8 cellular contexts compared by ENCODE assay signal in the genomic region with DNA sequence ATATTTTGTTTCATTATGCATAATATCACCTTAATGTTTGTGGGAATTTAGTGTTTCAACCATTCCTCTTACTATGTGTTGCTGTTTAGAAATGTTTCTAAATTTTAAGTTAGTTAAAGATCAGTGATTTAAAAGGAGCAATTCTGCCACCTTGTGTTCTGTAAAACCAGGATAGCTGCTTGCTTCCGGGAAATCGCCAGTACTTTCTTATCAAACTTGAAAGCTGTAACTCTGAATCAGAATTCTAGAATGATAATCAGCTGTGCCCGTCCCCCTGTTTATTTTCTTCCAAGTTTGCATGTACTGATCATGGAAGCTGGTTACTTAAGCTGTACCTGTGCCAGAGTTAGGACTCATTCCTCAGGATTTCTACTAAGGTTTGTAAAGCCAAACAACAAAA.
DNase-seq lines count a peak whose midpoint lies in the region; FAIRE-seq and TF ChIP-seq lines count a peak whose summit lies in the region.

No MANE protein-coding gene starts in this region.

- H3K4me3 ChIP-seq in endothelial cell of umbilical vein (replicated peaks in 1 of 3; ENCODE audit: insufficient read depth in 1 of 3, low read depth in 1 of 3, low read length in 3 of 3) = no peak overlapping the region

- intact Hi-C loops in endothelial cell of umbilical vein (cut with micrococcal nuclease) = loop anchor here (1.0 to 5.0 kb wide), 10 partner anchors 53 to 1490 kb away; no protein-coding TSS in a partner anchor

- peaks cover 4% of the 10 kb centered on the region for H3K4me1 Mint-ChIP-seq in neural crest cell

- no peaks in the 10 kb centered on the region for H3K79me2 ChIP-seq in endothelial cell of umbilical vein (ENCODE audit: control insufficient read depth, insufficient read depth, low read length)

- H3K4me2 ChIP-seq in endothelial cell of umbilical vein (ENCODE audit: insufficient read depth, low read length) = no peak overlapping the region

- H3K9me3 ChIP-seq in endothelial cell of umbilical vein (replicated peaks; ENCODE audit: control insufficient read depth, insufficient read depth, low read length) = no peaks in the 10 kb centered on the region

- CTCF ChIA-PET in endothelial cell of umbilical vein (lab: Charles Lee) = interaction anchor here (0.6 to 9.5 kb wide), 46 partner anchors 9 to 1604 kb away, joined by 3 to 204 read pairs (median 4); no protein-coding TSS in a partner anchor

- dilution Hi-C loops in endothelial cell of umbilical vein (cut with MboI; ENCODE audit: extremely low pct_ligation_motif_present, low sequenced_read_pairs) = no loop called here

- no peaks in the 10 kb centered on the region for H3K27me3 ChIP-seq in endothelial cell of umbilical vein (ENCODE audit: control insufficient read depth in 2 of 2, insufficient read depth in 2 of 2, low read length in 2 of 2)

- H4K20me1 ChIP-seq in endothelial cell of umbilical vein (replicated peaks; ENCODE audit: control insufficient read depth, extremely low read depth, insufficient read depth, low read length) = no peaks in the 10 kb centered on the region

- no TSS peak for BruUV-seq in endothelial cell of umbilical vein (replicated peaks; lab: Mats Ljungman, UMichigan)

- TF ChIP-seq POLR2A in endothelial cell of umbilical vein (IDR thresholded peaks at IDR 0.05; ENCODE audit: low read depth, low read length) = no peak

- H3K36me3 ChIP-seq in endothelial cell of umbilical vein (ENCODE audit: control insufficient read depth in 2 of 2, extremely low read depth in 1 of 2, insufficient read depth in 2 of 2, low read length in 2 of 2) = no peaks in the 10 kb centered on the region

- no peak overlapping the region for H3K27ac Mint-ChIP-seq in neural crest cell (ENCODE audit: unreplicated experiment)

- peak; percentile 96 for FAIRE-seq in endothelial cell of umbilical vein (lab: Jason Lieb, UNC)

- H3K27ac ChIP-seq in endothelial cell of umbilical vein (ENCODE audit: insufficient read depth, low read depth, low read length) = no peak overlapping the region

- DNase-seq in DMS 273 (lab: John Stamatoyannopoulos, UW; ENCODE audit: unreplicated experiment) (peak; percentile 19), NOMO-1 treated with dmso at 0.1 percent for 144 hours (lab: John Stamatoyannopoulos, UW; ENCODE audit: unreplicated experiment) (peak; percentile 6), endothelial cell of umbilical vein (ENCODE audit: low read depth, low spot score) (peak; percentile 78), neural crest cell (ENCODE audit: low read depth, low spot score) (no peak), NCI-H1694 treated with DMSO at 0.1 percent for 48 hours (lab: John Stamatoyannopoulos, UW) (no peak)
- DNase-seq in activated naive CD4-positive, alpha-beta T cell (lab: John Stamatoyannopoulos, UW) = no peak
- no peak for DNase-seq in stimulated activated CD8-positive, alpha-beta memory T cell treated with anti-CD3 and anti-CD28 coated beads, Interleukin-4, amount 100 ng/mL, for 48 hours
- no peak for DNase-seq in activated CD4-positive, alpha-beta T cell treated with anti-CD3 and anti-CD28 coated beads for 48 hours

- peak overlapping the region; percentile 79 for H2AFZ ChIP-seq in endothelial cell of umbilical vein (ENCODE audit: low read depth, low read length)

- H3K9me1 ChIP-seq in endothelial cell of umbilical vein (replicated peaks; ENCODE audit: control insufficient read depth, extremely low read depth, insufficient read depth, low read length) = no peaks in the 10 kb centered on the region

- no peak overlapping the region for H3K9ac ChIP-seq in endothelial cell of umbilical vein (replicated peaks; ENCODE audit: extremely low read depth, insufficient read depth, low read length)

- POLR2A ChIA-PET in endothelial cell of umbilical vein (lab: Charles Lee) = no interaction called here

- no peaks in the 10 kb centered on the region for H3K27me3 Mint-ChIP-seq in neural crest cell (ENCODE audit: low read depth)

- TF ChIP-seq CTCF in endothelial cell of umbilical vein (IDR thresholded peaks at IDR 0.05; ENCODE audit: extremely low read depth in 1 of 2, insufficient read depth in 1 of 2, low read depth in 1 of 2, low read length in 2 of 2) = peak; percentile 16 to 25
- TF ChIP-seq CTCF in neural crest cell (conservative IDR thresholded peaks at IDR 0.05) = peak; percentile 67

- no peak overlapping the region for H3K4me3 Mint-ChIP-seq in neural crest cell

- H3K4me1 ChIP-seq in endothelial cell of umbilical vein (ENCODE audit: control insufficient read depth, extremely low read depth, insufficient read depth, low read length) = peaks cover 20% of the 10 kb centered on the region

- no peaks in the 10 kb centered on the region for H3K36me3 Mint-ChIP-seq in neural crest cell (ENCODE audit: low read depth)

- no peaks in the 10 kb centered on the region for H3K9me3 Mint-ChIP-seq in neural crest cell

TF ChIP-seq in endothelial cell of umbilical vein, 7 proteins besides CTCF, POLR2A, EP300 and RAD21:
- no peak for TF ChIP-seq JUN (IDR thresholded peaks at IDR 0.05; ENCODE audit: borderline replicate concordance, insufficient read depth, insufficient read length, low read depth)
- no peak for TF ChIP-seq GATA2 (IDR thresholded peaks at IDR 0.05; ENCODE audit: insufficient read depth, insufficient read length, low read depth, low read length)
- TF ChIP-seq MYC (IDR thresholded peaks at IDR 0.05; ENCODE audit: low read depth, low read length) = no peak
- TF ChIP-seq, protein P1, sequence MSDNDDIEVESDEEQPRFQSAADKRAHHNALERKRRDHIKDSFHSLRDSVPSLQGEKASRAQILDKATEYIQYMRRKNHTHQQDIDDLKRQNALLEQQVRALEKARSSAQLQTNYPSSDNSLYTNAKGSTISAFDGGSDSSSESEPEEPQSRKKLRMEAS (IDR thresholded peaks at IDR 0.05; ENCODE audit: insufficient read depth, insufficient read length) = no peak
- TF ChIP-seq FOS (IDR thresholded peaks at IDR 0.05; ENCODE audit: borderline replicate concordance, insufficient read depth, low read length) = no peak
- no peak for TF ChIP-seq POLR2AphosphoS5 (IDR thresholded peaks at IDR 0.05; ENCODE audit: insufficient read depth, low read depth, low read length)
- TF ChIP-seq EZH2 (IDR thresholded peaks at IDR 0.05; ENCODE audit: borderline replicate concordance, low read depth, low read length, severe bottlenecking) = no peak

Comparison
In these comparisons a context has a peak if more than half of its experiments do, and no peak if none do; other contexts are left out.
1. DNase-seq: peak in DMS 273 (single experiment), NOMO-1 treated with dmso at 0.1 percent for 144 hours (single experiment) and endothelial cell of umbilical vein (single experiment); none in neural crest cell (single experiment), activated naive CD4-positive, alpha-beta T cell (0 of 4), NCI-H1694 treated with DMSO at 0.1 percent for 48 hours (single experiment), stimulated activated CD8-positive, alpha-beta memory T cell treated with anti-CD3 and anti-CD28 coated beads, Interleukin-4, amount 100 ng/mL, for 48 hours (single experiment) and activated CD4-positive, alpha-beta T cell treated with anti-CD3 and anti-CD28 coated beads for 48 hours (single experiment).